Comparison of ENCODE assay signal across 28 cellular contexts in genomic region chr12:127169321-127170270, GRCh38.
DNase-seq lines count a peak whose midpoint lies in the region; ATAC-seq, FAIRE-seq and TF ChIP-seq lines count a peak whose summit lies in the region.
"Had no signal": no experiment of that assay in that cellular context is flagged by ENCODE, and none has a peak within 500 bp of the region (broad histone marks: within the 10 kb centered on the region; RNA-seq: fewer than 3 reads in every experiment).

No MANE protein-coding gene starts in this region.

- CTCF ChIA-PET in HepG2 (lab: Yijun Ruan, JAX; ENCODE audit: low intra/inter-chr PET ratio, low total read pairs), result no interaction called here

- H3K27ac ChIP-seq in HepG2 (ENCODE audit: extremely low read length, insufficient read depth, low read length) (no peak overlapping the region), right lobe of liver (no peak overlapping the region)
- H3K27ac ChIP-seq: adrenal gland, gastroesophageal sphincter, hepatocyte, SJSA1, thoracic aorta had no signal

- H3K36me3 ChIP-seq in HepG2 (replicated peaks in 1 of 2; ENCODE audit: control insufficient read depth in 1 of 2, insufficient read depth in 2 of 2, low read length in 2 of 2) (no peaks in the 10 kb centered on the region), right lobe of liver (no peaks in the 10 kb centered on the region), adipocyte (ENCODE audit: control insufficient read depth, insufficient read depth, low read length, severe bottlenecking) (no peaks in the 10 kb centered on the region)
- H3K36me3 ChIP-seq: adrenal gland, gastroesophageal sphincter, SJSA1, thoracic aorta had no signal

- no TSS peak for BruUV-seq in HepG2 (replicated peaks; lab: Mats Ljungman, UMichigan)

- 31% methylated on average over 15 of the region's 15 CpGs for WGBS in HepG2 (ENCODE audit: low lambda C conversion rate)
- 70% methylated on average over 13 of the region's 15 CpGs for WGBS in right lobe of liver (ENCODE audit: insufficient coverage, low coverage, low lambda C conversion rate, missing lambda C conversion rate)

- H4K20me1 ChIP-seq in HepG2 (ENCODE audit: insufficient read depth, low read length), result no peaks in the 10 kb centered on the region

- in situ Hi-C loops in HepG2 (cut with HindIII; ENCODE audit: extremely low pct_ligation_motif_present, low pct_unique_long_range_greater_than_20kb), result no loop called here

- TF ChIP-seq EP300 in HepG2 (IDR thresholded peaks at IDR 0.05; ENCODE audit: low read depth in 2 of 2, low read length in 2 of 2) (no peak), HepG2 (CRISPR knock-in tag; IDR thresholded peaks at IDR 0.05; ENCODE audit: borderline replicate concordance) (no peak)

- H3K4me2 ChIP-seq in HepG2 (ENCODE audit: low read depth, low read length), result no peak overlapping the region
- H3K4me2 ChIP-seq: hepatocyte had no signal

- no peaks in the 10 kb centered on the region for H3K79me2 ChIP-seq in HepG2 (ENCODE audit: insufficient read depth, low read length)
- H3K79me2 ChIP-seq: hepatocyte had no signal

- H3K4me1 ChIP-seq in HepG2 (ENCODE audit: insufficient read depth, low read length) (no peaks in the 10 kb centered on the region), right lobe of liver (no peaks in the 10 kb centered on the region), adipocyte (ENCODE audit: control insufficient read depth, insufficient read depth, low read length) (peaks cover 31% of the 10 kb centered on the region)

- TF ChIP-seq CTCF in HepG2 (CRISPR knock-in tag; IDR thresholded peaks at IDR 0.05) (no peak), right lobe of liver (IDR thresholded peaks at IDR 0.05) (no peak)

- no peak for TF ChIP-seq RAD21 in HepG2 (CRISPR knock-in tag; IDR thresholded peaks at IDR 0.05)

- H3K27me3 ChIP-seq in HepG2 (ENCODE audit: control insufficient read depth in 1 of 2, insufficient read depth in 2 of 2, low read length in 2 of 2) (no peaks in the 10 kb centered on the region), right lobe of liver (no peaks in the 10 kb centered on the region), adipocyte (replicated peaks; ENCODE audit: control insufficient read depth, insufficient read depth, low read length) (no peaks in the 10 kb centered on the region)
- H3K27me3 ChIP-seq: adrenal gland, hepatocyte, SJSA1 had no signal

- POLR2A ChIA-PET in HepG2 (lab: Yijun Ruan, JAX), result no interaction called here

- no peak for ATAC-seq in HepG2
- ATAC-seq in right lobe of liver, result no peak
- ATAC-seq in HG02981 (IDR thresholded peaks at IDR 0.05; ENCODE audit: unreplicated experiment), result no peak
- ATAC-seq: esophagus mucosa, gastroesophageal sphincter, T-cell had no signal

- H3K4me3 ChIP-seq in HepG2 (replicated peaks in 1 of 3; ENCODE audit: insufficient read depth in 1 of 3, low read depth in 2 of 3, low read length in 3 of 3) (no peak overlapping the region), right lobe of liver (no peak overlapping the region), adipocyte (ENCODE audit: low read length) (peak overlapping the region; percentile 19)
- H3K4me3 ChIP-seq: adrenal gland, gastroesophageal sphincter, hepatocyte, SJSA1, thoracic aorta had no signal

- H3K9ac ChIP-seq in HepG2 (ENCODE audit: insufficient read depth, low read depth, low read length) (no peak overlapping the region), adipocyte (ENCODE audit: low read length) (peak overlapping the region; percentile 70)

- no peak for TF ChIP-seq POLR2A in HepG2 (IDR thresholded peaks at IDR 0.05; ENCODE audit: insufficient read depth in 1 of 2, low read depth in 2 of 2, low read length in 2 of 2)
- TF ChIP-seq POLR2A in right lobe of liver (IDR thresholded peaks at IDR 0.05), result no peak

- H2AFZ ChIP-seq in HepG2 (ENCODE audit: low read length), result no peak overlapping the region
- H2AFZ ChIP-seq: hepatocyte had no signal

- intact Hi-C loops in HepG2 (cut with micrococcal nuclease; ENCODE audit: unreplicated experiment), result loop anchor here (10.0 kb wide), 1 partner anchor 65 kb away; no protein-coding TSS in a partner anchor
- intact Hi-C loops in right lobe of liver (cut with DNase I), result no loop called here

- peaks cover 31% of the 10 kb centered on the region for H3K9me3 ChIP-seq in HepG2 (ENCODE audit: low read length)
- H3K9me3 ChIP-seq in right lobe of liver, result no peaks in the 10 kb centered on the region
- no peaks in the 10 kb centered on the region for H3K9me3 ChIP-seq in adipocyte (ENCODE audit: control insufficient read depth, low read length)
- H3K9me3 ChIP-seq: adrenal gland, gastroesophageal sphincter, SJSA1, thoracic aorta had no signal

- DNase-seq in HepG2 (ENCODE audit: low spot score), result no peak
- DNase-seq in right lobe of liver, result no peak
- DNase-seq in adipocyte (ENCODE audit: low read depth), result no peak
- peak; percentile 22 for DNase-seq in kidney tubule cell (ENCODE audit: low spot score)
- no peak for DNase-seq in stimulated activated CD4-positive, alpha-beta T cell treated with anti-CD3 and anti-CD28 coated beads, Interleukin-4, amount 100 ng/mL, for 24 hours
- no peak for DNase-seq in NCI-H187 treated with DMSO at 0.1 percent for 48 hours (lab: John Stamatoyannopoulos, UW)
- no peak for DNase-seq in NCI-H2029 (lab: John Stamatoyannopoulos, UW)
- DNase-seq: activated B cell treated with CpG ODN at 0.5 μM for 24 hours; activated CD4-positive, alpha-beta T cell treated with anti-CD3 and anti-CD28 coated beads, Interleukin-2, amount 50 U/mL, for 4 hours; activated naive CD4-positive, alpha-beta T cell treated with Interleukin-2 at 50 U/mL for 16 hours; adrenal gland; cortex of kidney; GF-D8; NCI-H1048; NCI-H1694; NCI-H774; stimulated activated naive CD4-positive, alpha-beta T cell treated with Interleukin-2 at 50 U/mL for 16 hours; T-cell had no signal

- FAIRE-seq in HepG2 (lab: Jason Lieb, UNC), result no peak
- FAIRE-seq: A204.1, GM18507, RCC 7860, urothelium cell line had no signal

TF ChIP-seq in HepG2, 621 proteins besides CTCF, POLR2A, EP300 and RAD21:
- TF ChIP-seq NCOA1 (CRISPR knock-in tag; IDR thresholded peaks at IDR 0.05), result no peak
- TF ChIP-seq ZNF260 (CRISPR knock-in tag; IDR thresholded peaks at IDR 0.05; ENCODE audit: borderline replicate concordance, low read depth), result no peak
- no peak for TF ChIP-seq ZNF574 (CRISPR knock-in tag; IDR thresholded peaks at IDR 0.05)
- TF ChIP-seq NR2F1 (CRISPR knock-in tag; IDR thresholded peaks at IDR 0.05), result no peak
- TF ChIP-seq MAFK (conservative IDR thresholded peaks at IDR 0.05 in 1 of 2, IDR thresholded peaks at IDR 0.05 in 1 of 2; ENCODE audit: low read length in 2 of 2), result peak; percentile 14 to 71; a peak in 2 of 4 replicates
- TF ChIP-seq ZNF382 (CRISPR knock-in tag; IDR thresholded peaks at IDR 0.05; ENCODE audit: borderline replicate concordance), result no peak
- TF ChIP-seq PHB2 (IDR thresholded peaks at IDR 0.05; ENCODE audit: partially characterized antibody), result no peak
- no peak for TF ChIP-seq FOXP4 (CRISPR knock-in tag; IDR thresholded peaks at IDR 0.05)
- 0 out of 2 replicates have a peak, but pooled peaks have one; percentile 19 for TF ChIP-seq MAFF (IDR thresholded peaks at IDR 0.05; ENCODE audit: low read depth, low read length)
- TF ChIP-seq IRF2 (CRISPR knock-in tag; IDR thresholded peaks at IDR 0.05), result no peak
- no peak for TF ChIP-seq ZNF850 (CRISPR knock-in tag; conservative IDR thresholded peaks at IDR 0.05)
